ENCODE assay signal across 8 cellular contexts in genomic region chr6:35686873-35687557, GRCh38.
DNase-seq lines count a peak whose midpoint lies in the region; ATAC-seq and TF ChIP-seq lines count a peak whose summit lies in the region.

No MANE protein-coding gene starts in this region.

- no peaks in the 10 kb centered on the region for H3K9me3 Mint-ChIP-seq in stimulated activated naive B cell treated with anti-CD40 and anti-IgM and Interleukin-4, amounts not matched to agents 10 μg/mL and 1 μg/mL and 100 μg/mL, for 72 hours

- TF ChIP-seq CTCF in WI38 (IDR thresholded peaks at IDR 0.05; ENCODE audit: low read depth, low read length): no peak

- H3K27me3 Mint-ChIP-seq in stimulated activated naive B cell treated with anti-CD40 and anti-IgM and Interleukin-4, amounts not matched to agents 10 μg/mL and 1 μg/mL and 100 μg/mL, for 72 hours: no peaks in the 10 kb centered on the region

- DNase-seq in NOMO-1 (lab: John Stamatoyannopoulos, UW; ENCODE audit: unreplicated experiment in 2 of 2) (peak; percentile 36 to 71), NOMO-1 treated with dmso at 0.1 percent for 144 hours (lab: John Stamatoyannopoulos, UW; ENCODE audit: unreplicated experiment) (no peak), SW 1271 (lab: John Stamatoyannopoulos, UW) (no peak), NCI-H2107 (lab: John Stamatoyannopoulos, UW) (no peak)
- DNase-seq in stimulated activated naive B cell treated with anti-CD40 and anti-IgM and Interleukin-4, amounts not matched to agents 10 μg/mL and 1 μg/mL and 100 μg/mL, for 72 hours: no peak

- H3K4me3 Mint-ChIP-seq in stimulated activated naive B cell treated with anti-CD40 and anti-IgM and Interleukin-4, amounts not matched to agents 10 μg/mL and 1 μg/mL and 100 μg/mL, for 72 hours: peak overlapping the region; percentile 88 to 89

- no peak overlapping the region for H3K27ac Mint-ChIP-seq in stimulated activated naive B cell treated with anti-CD40 and anti-IgM and Interleukin-4, amounts not matched to agents 10 μg/mL and 1 μg/mL and 100 μg/mL, for 72 hours

- no peak for ATAC-seq in stimulated activated naive B cell treated with anti-CD40 and anti-IgM and Interleukin-4, amounts not matched to agents 10 μg/mL and 1 μg/mL and 100 μg/mL, for 72 hours (replicated peaks)
- no peak for ATAC-seq in HG03342 (IDR thresholded peaks at IDR 0.05; ENCODE audit: unreplicated experiment)

- peak overlapping the region; percentile 68 for H3K4me3 ChIP-seq in WI38 (ENCODE audit: low read depth, low read length)
- peak overlapping the region; percentile 76 for H3K4me3 ChIP-seq in iPS-11a (ENCODE audit: low read depth, low read length)

- peaks cover 6 to 15% of the 10 kb centered on the region in 2 donors for H3K4me1 Mint-ChIP-seq in stimulated activated naive B cell treated with anti-CD40 and anti-IgM and Interleukin-4, amounts not matched to agents 10 μg/mL and 1 μg/mL and 100 μg/mL, for 72 hours

- H3K36me3 Mint-ChIP-seq in stimulated activated naive B cell treated with anti-CD40 and anti-IgM and Interleukin-4, amounts not matched to agents 10 μg/mL and 1 μg/mL and 100 μg/mL, for 72 hours: no peaks in the 10 kb centered on the region

Comparison
In these comparisons a context has a peak if more than half of its experiments do, and no peak if none do; other contexts are left out.
1. DNase-seq: peak in NOMO-1 (2 of 2); none in NOMO-1 treated with dmso at 0.1 percent for 144 hours (single experiment), stimulated activated naive B cell treated with anti-CD40 and anti-IgM and Interleukin-4, amounts not matched to agents 10 μg/mL and 1 μg/mL and 100 μg/mL, for 72 hours (single experiment), SW 1271 (0 of 2) and NCI-H2107 (single experiment).